8 cellular contexts compared by ENCODE assay signal in genomic region chr12:56104109-56104814, GRCh38. TPM values are rescaled to one million over a fixed set of nuclear protein-coding genes. Genes with fewer than 3 reads are reported as not detected.
DNase-seq lines count a peak whose midpoint lies in the region; ATAC-seq and TF ChIP-seq lines count a peak whose summit lies in the region.

TSS of gene PA2G4 (plus strand) at chr12:56104559. CDS start at chr12:56104738, 179 bp downstream.

- no peaks in the 10 kb centered on the region for H3K27me3 Mint-ChIP-seq in activated T-cell treated with anti-CD3 and anti-CD28 coated beads, Interleukin-2, amount 50 U/mL, for 24 hours

- H3K36me3 ChIP-seq in mucosa of stomach (ENCODE audit: control insufficient read depth, insufficient read depth, low read length) = no peaks in the 10 kb centered on the region

- peak within 1 kb of the TSS; percentile 84 for H3K9ac ChIP-seq in mucosa of stomach (ENCODE audit: low read length)

- in situ Hi-C loops in KBM-7 (cut with MboI; ENCODE audit: low pct_unique_long_range_greater_than_20kb, low sequenced_read_pairs) = no loop called here

- H3K9me3 ChIP-seq in mucosa of stomach (ENCODE audit: control insufficient read depth, low read length) = no peaks in the 10 kb centered on the region

- no peaks in the 10 kb centered on the region for H3K27me3 ChIP-seq in mucosa of stomach (ENCODE audit: control insufficient read depth, insufficient read depth, low read length)

- H3K4me1 ChIP-seq in mucosa of stomach (ENCODE audit: control insufficient read depth, insufficient read depth, low read length) = peaks cover 19% of the 10 kb centered on the region

- peak within 1 kb of the TSS; percentile 99 for H3K27ac Mint-ChIP-seq in activated T-cell treated with anti-CD3 and anti-CD28 coated beads, Interleukin-2, amount 50 U/mL, for 24 hours

- H3K36me3 Mint-ChIP-seq in activated T-cell treated with anti-CD3 and anti-CD28 coated beads, Interleukin-2, amount 50 U/mL, for 24 hours (ENCODE audit: low read depth) = peaks cover 53% of the 10 kb centered on the region

- DNase-seq in DMS153 treated with DMSO at 0.1 percent for 48 hours (lab: John Stamatoyannopoulos, UW; ENCODE audit: unreplicated experiment) (peak; percentile 97), KBM-7 (peak; percentile 99), erythroblast (lab: John Stamatoyannopoulos, UW) (peak; percentile 97)
- DNase-seq in activated T-cell treated with anti-CD3 and anti-CD28 coated beads, Interleukin-2, amount 50 U/mL, for 24 hours = peak; percentile 97
- DNase-seq in stimulated activated CD8-positive, alpha-beta memory T cell treated with anti-CD3 and anti-CD28 coated beads, Interleukin-7, amount 100 ng/mL, for 1 hour (ENCODE audit: low read depth in 2 of 2) = peak; percentile 89 to 93

- H3K9me3 Mint-ChIP-seq in activated T-cell treated with anti-CD3 and anti-CD28 coated beads, Interleukin-2, amount 50 U/mL, for 24 hours = no peaks in the 10 kb centered on the region

- H3K4me1 Mint-ChIP-seq in activated T-cell treated with anti-CD3 and anti-CD28 coated beads, Interleukin-2, amount 50 U/mL, for 24 hours (ENCODE audit: low read depth) = peaks cover 53% of the 10 kb centered on the region

- TF ChIP-seq POLR2A in erythroblast (IDR thresholded peaks at IDR 0.05; ENCODE audit: low read length) = peak; percentile 81

- H3K4me3 Mint-ChIP-seq in activated T-cell treated with anti-CD3 and anti-CD28 coated beads, Interleukin-2, amount 50 U/mL, for 24 hours = peak within 1 kb of the TSS; percentile 100

- peak within 1 kb of the TSS; percentile 65 for H3K4me3 ChIP-seq in mucosa of stomach (ENCODE audit: low read length)

- peak; percentile 93 for ATAC-seq in GM21717 (IDR thresholded peaks at IDR 0.05; ENCODE audit: unreplicated experiment)

TF ChIP-seq in PFSK-1, 5 proteins besides CTCF, POLR2A, EP300 and RAD21:
- TF ChIP-seq FOXP2 (optimal IDR thresholded peaks at IDR 0.05; ENCODE audit: borderline replicate concordance, extremely low read depth, extremely low read length, insufficient read depth) = no peak
- TF ChIP-seq POLR2AphosphoS5 (IDR thresholded peaks at IDR 0.05; ENCODE audit: low read depth, low read length) = peak; percentile 73
- peak; percentile 85; the same call in 1 of the 2 replicates for TF ChIP-seq SIN3A (IDR thresholded peaks at IDR 0.05; ENCODE audit: borderline replicate concordance, insufficient read depth, low read length)
- no peak for TF ChIP-seq REST (IDR thresholded peaks at IDR 0.05; ENCODE audit: insufficient read depth in 1 of 2, low read depth in 2 of 2, low read length in 2 of 2)
- TF ChIP-seq TAF1 (IDR thresholded peaks at IDR 0.05; ENCODE audit: borderline replicate concordance, insufficient read depth, low read length) = peak; percentile 77; the same call in 1 of the 2 replicates

RNA-seq across cellular contexts. Expression of gene PA2G4, which starts in this region (rescaled TPM):
- polyA plus RNA-seq in PFSK-1 (2012; ENCODE audit: insufficient read length, low read depth) = 285 TPM

Comparison
In these comparisons a context has a peak if more than half of its experiments do, and no peak if none do; other contexts are left out.
1. Peak in every context shown above with its lines: DNase-seq, ATAC-seq and H3K4me3 ChIP-seq.